2 cellular contexts compared by ENCODE assay signal in the genomic region with DNA sequence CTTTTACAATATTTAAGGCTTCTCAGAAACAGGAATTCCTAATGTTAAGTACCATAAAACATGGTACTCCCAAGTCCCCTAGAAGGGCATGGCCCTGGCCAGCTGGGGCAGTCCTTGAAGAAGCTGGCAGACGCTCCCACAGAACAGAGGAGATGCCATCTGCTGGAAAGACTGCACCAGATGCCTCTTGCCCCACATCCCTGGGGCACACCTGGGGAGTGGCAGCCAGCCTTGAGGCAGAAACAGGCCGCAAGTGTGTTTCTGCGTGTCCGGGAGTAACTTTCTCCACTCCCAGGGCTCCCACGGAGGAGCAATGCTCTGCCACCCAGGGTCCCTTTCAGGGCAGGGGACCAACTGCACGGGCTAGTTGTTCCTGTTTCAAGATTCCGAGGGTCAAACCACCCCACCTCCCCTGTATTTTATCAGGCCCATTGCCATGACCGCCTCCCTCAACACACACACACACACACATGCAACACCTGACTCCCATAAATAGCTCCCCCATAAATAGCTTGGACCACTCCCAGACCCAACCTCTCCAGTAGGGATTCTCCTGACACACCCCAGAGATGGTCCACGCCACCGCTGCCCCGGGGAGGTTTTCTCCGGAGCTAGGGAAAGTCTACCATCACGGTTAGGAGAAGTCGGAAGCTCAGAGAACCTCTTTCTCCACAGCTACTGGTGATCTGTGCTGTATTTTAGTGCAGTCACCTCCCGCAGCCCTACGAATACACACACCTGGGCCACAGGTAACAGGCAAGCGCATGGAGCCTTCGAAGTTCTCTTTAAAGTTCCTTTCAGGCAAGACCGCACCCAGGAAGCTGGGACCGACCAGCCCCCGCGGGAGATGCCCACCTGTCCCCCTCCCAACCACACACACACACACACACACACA.
TF ChIP-seq lines count a peak whose summit lies in the region.

No MANE protein-coding gene starts in this region.

TF ChIP-seq in SK-N-SH, 30 proteins besides CTCF, POLR2A, EP300 and RAD21 (continued from another document):
- TF ChIP-seq FOSL2 (IDR thresholded peaks at IDR 0.05; ENCODE audit: borderline replicate concordance, low read depth) (no peak), RCOR1 (IDR thresholded peaks at IDR 0.05; ENCODE audit: low read length) (no peak), TEAD4 (IDR thresholded peaks at IDR 0.05; ENCODE audit: borderline replicate concordance, insufficient read depth) (no peak), RXRA (IDR thresholded peaks at IDR 0.05; ENCODE audit: borderline replicate concordance, low read depth) (no peak)
TF ChIP-seq in SK-N-SH: peak in this region for 1.

TF ChIP-seq in SK-N-SH treated with all-trans-retinoic acid at 6 μM for 48 hours, 23 proteins besides CTCF, POLR2A, EP300 and RAD21 (continued from another document):
- TF ChIP-seq, protein P1, sequence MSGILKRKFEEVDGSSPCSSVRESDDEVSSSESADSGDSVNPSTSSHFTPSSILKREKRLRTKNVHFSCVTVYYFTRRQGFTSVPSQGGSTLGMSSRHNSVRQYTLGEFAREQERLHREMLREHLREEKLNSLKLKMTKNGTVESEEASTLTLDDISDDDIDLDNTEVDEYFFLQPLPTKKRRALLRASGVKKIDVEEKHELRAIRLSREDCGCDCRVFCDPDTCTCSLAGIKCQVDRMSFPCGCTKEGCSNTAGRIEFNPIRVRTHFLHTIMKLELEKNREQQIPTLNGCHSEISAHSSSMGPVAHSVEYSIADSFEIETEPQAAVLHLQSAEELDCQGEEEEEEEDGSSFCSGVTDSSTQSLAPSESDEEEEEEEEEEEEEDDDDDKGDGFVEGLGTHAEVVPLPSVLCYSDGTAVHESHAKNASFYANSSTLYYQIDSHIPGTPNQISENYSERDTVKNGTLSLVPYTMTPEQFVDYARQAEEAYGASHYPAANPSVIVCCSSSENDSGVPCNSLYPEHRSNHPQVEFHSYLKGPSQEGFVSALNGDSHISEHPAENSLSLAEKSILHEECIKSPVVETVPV (CRISPR knock-in tag; IDR thresholded peaks at IDR 0.05): no peak
- TF ChIP-seq ZNF70 (CRISPR knock-in tag; IDR thresholded peaks at IDR 0.05) (no peak), POU6F1 (CRISPR knock-in tag; IDR thresholded peaks at IDR 0.05; ENCODE audit: borderline replicate concordance, low read depth) (no peak), ZC3H10 (CRISPR knock-in tag; IDR thresholded peaks at IDR 0.05) (no peak), ZFP30 (CRISPR knock-in tag; IDR thresholded peaks at IDR 0.05) (no peak), ESRRG (CRISPR knock-in tag; IDR thresholded peaks at IDR 0.05) (no peak), OSR1 (CRISPR knock-in tag; IDR thresholded peaks at IDR 0.05) (no peak), BACH2 (CRISPR knock-in tag; IDR thresholded peaks at IDR 0.05; ENCODE audit: borderline replicate concordance) (no peak), PPARA (CRISPR knock-in tag; IDR thresholded peaks at IDR 0.05; ENCODE audit: borderline replicate concordance) (no peak), ARNTL (CRISPR knock-in tag; IDR thresholded peaks at IDR 0.05; ENCODE audit: borderline replicate concordance, low read depth) (no peak)
- TF ChIP-seq, protein P2, sequence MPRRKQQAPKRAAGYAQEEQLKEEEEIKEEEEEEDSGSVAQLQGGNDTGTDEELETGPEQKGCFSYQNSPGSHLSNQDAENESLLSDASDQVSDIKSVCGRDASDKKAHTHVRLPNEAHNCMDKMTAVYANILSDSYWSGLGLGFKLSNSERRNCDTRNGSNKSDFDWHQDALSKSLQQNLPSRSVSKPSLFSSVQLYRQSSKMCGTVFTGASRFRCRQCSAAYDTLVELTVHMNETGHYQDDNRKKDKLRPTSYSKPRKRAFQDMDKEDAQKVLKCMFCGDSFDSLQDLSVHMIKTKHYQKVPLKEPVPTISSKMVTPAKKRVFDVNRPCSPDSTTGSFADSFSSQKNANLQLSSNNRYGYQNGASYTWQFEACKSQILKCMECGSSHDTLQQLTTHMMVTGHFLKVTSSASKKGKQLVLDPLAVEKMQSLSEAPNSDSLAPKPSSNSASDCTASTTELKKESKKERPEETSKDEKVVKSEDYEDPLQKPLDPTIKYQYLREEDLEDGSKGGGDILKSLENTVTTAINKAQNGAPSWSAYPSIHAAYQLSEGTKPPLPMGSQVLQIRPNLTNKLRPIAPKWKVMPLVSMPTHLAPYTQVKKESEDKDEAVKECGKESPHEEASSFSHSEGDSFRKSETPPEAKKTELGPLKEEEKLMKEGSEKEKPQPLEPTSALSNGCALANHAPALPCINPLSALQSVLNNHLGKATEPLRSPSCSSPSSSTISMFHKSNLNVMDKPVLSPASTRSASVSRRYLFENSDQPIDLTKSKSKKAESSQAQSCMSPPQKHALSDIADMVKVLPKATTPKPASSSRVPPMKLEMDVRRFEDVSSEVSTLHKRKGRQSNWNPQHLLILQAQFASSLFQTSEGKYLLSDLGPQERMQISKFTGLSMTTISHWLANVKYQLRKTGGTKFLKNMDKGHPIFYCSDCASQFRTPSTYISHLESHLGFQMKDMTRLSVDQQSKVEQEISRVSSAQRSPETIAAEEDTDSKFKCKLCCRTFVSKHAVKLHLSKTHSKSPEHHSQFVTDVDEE (CRISPR knock-in tag; IDR thresholded peaks at IDR 0.05): no peak
- TF ChIP-seq, protein P3, sequence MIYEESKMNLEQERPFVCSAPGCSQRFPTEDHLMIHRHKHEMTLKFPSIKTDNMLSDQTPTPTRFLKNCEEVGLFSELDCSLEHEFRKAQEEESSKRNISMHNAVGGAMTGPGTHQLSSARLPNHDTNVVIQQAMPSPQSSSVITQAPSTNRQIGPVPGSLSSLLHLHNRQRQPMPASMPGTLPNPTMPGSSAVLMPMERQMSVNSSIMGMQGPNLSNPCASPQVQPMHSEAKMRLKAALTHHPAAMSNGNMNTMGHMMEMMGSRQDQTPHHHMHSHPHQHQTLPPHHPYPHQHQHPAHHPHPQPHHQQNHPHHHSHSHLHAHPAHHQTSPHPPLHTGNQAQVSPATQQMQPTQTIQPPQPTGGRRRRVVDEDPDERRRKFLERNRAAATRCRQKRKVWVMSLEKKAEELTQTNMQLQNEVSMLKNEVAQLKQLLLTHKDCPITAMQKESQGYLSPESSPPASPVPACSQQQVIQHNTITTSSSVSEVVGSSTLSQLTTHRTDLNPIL (CRISPR knock-in tag; IDR thresholded peaks at IDR 0.05; ENCODE audit: low read depth): no peak
